In genomic region chr7:40680657-40681056, GRCh38 we compare ENCODE assay signal across 8 cellular contexts.
DNase-seq lines count a peak whose midpoint lies in the region; ATAC-seq lines count a peak whose summit lies in the region.

No MANE protein-coding gene starts in this region.

- no peak overlapping the region for H3K4me3 ChIP-seq in mesendoderm (ENCODE audit: low read length)

- no peak overlapping the region for H3K4ac ChIP-seq in mesendoderm (ENCODE audit: low read depth, low read length)

- ATAC-seq in GM19328 (IDR thresholded peaks at IDR 0.05; ENCODE audit: unreplicated experiment): peak; percentile 82
- ATAC-seq in HG03175 (IDR thresholded peaks at IDR 0.05; ENCODE audit: unreplicated experiment): peak; percentile 96

- H4K5ac ChIP-seq in mesendoderm (ENCODE audit: low read length): no peak overlapping the region

- no peaks in the 10 kb centered on the region for H3K27me3 ChIP-seq in mesendoderm (ENCODE audit: insufficient read depth, low read length, poor library complexity)

- H3K79me2 ChIP-seq in mesendoderm (ENCODE audit: control insufficient read depth, insufficient read depth, low read length): no peaks in the 10 kb centered on the region

- H3K27ac ChIP-seq in mesendoderm (ENCODE audit: low read depth, low read length): no peak overlapping the region

- no peaks in the 10 kb centered on the region for H3K4me1 ChIP-seq in mesendoderm (ENCODE audit: control insufficient read depth, low read depth, low read length)

- H3K56ac ChIP-seq in mesendoderm (ENCODE audit: low read length): no peak overlapping the region

- no peaks in the 10 kb centered on the region for H3K36me3 ChIP-seq in mesendoderm (ENCODE audit: control insufficient read depth, insufficient read depth, low read length)

- H3K9ac ChIP-seq in mesendoderm (ENCODE audit: low read length): no peak overlapping the region

- H2BK5ac ChIP-seq in mesendoderm (ENCODE audit: low read length): no peak overlapping the region

- in situ Hi-C loops in Caki2 (cut with HindIII; ENCODE audit: low pct_unique_long_range_greater_than_20kb, low sequenced_read_pairs): no loop called here

- H3K79me1 ChIP-seq in mesendoderm (ENCODE audit: low read length): no peaks in the 10 kb centered on the region

- H3K23ac ChIP-seq in mesendoderm (ENCODE audit: low read length): no peak overlapping the region

- no CpG with 5 or more reads among the region's 1 CpG for WGBS in mesendoderm (ENCODE audit: extremely low coverage, insufficient coverage, low lambda C conversion rate)

- H3K18ac ChIP-seq in mesendoderm (ENCODE audit: low read length): no peak overlapping the region

- no peak overlapping the region for H3K4me2 ChIP-seq in mesendoderm (ENCODE audit: low read length)

- no peak overlapping the region for H2AK5ac ChIP-seq in mesendoderm (ENCODE audit: low read length)

- DNase-seq in Caki2 (ENCODE audit: low read depth): peak; percentile 21
- peak; percentile 79 for DNase-seq in SW480 (ENCODE audit: low spot score)
- DNase-seq in mesendoderm: peak; percentile 79
- no peak for DNase-seq in GM19238 (ENCODE audit: insufficient read length, low spot score)
- no peak for DNase-seq in superior temporal gyrus (ENCODE audit: extremely low spot score)
- no peak for DNase-seq in NCI-H1436 treated with DMSO at 0.1 percent for 48 hours (lab: John Stamatoyannopoulos, UW)

- no peak overlapping the region for H4K8ac ChIP-seq in mesendoderm (ENCODE audit: low read depth, low read length)

- H2BK15ac ChIP-seq in mesendoderm (replicated peaks; ENCODE audit: low read depth): no peak overlapping the region

- H2BK120ac ChIP-seq in mesendoderm (ENCODE audit: low read depth, low read length): no peak overlapping the region

Comparison
In these comparisons a context has a peak if more than half of its experiments do, and no peak if none do; other contexts are left out.
1. DNase-seq: peak in Caki2 (single experiment), SW480 (single experiment) and mesendoderm (single experiment); none in GM19238 (single experiment), superior temporal gyrus (single experiment) and NCI-H1436 treated with DMSO at 0.1 percent for 48 hours (single experiment).